Comparison of ENCODE assay signal across 7 cellular contexts in genomic region chr10:131429141-131429540, GRCh38.
"Had no signal": no experiment of that assay in that cellular context is flagged by ENCODE, and none has a peak within 500 bp of the region (broad histone marks: within the 10 kb centered on the region; RNA-seq: fewer than 3 reads in every experiment).

No MANE protein-coding gene starts in this region.

- FAIRE-seq: H1, H54, HTR-8/SVneo had no signal

- DNase-seq: H9, HCEC 1CT, IMR-90 had no signal

- H3K4me3 ChIP-seq: GM23338 had no signal

- ATAC-seq: GM23338 had no signal
